ENCODE assay signal across 19 cellular contexts in the genomic region with DNA sequence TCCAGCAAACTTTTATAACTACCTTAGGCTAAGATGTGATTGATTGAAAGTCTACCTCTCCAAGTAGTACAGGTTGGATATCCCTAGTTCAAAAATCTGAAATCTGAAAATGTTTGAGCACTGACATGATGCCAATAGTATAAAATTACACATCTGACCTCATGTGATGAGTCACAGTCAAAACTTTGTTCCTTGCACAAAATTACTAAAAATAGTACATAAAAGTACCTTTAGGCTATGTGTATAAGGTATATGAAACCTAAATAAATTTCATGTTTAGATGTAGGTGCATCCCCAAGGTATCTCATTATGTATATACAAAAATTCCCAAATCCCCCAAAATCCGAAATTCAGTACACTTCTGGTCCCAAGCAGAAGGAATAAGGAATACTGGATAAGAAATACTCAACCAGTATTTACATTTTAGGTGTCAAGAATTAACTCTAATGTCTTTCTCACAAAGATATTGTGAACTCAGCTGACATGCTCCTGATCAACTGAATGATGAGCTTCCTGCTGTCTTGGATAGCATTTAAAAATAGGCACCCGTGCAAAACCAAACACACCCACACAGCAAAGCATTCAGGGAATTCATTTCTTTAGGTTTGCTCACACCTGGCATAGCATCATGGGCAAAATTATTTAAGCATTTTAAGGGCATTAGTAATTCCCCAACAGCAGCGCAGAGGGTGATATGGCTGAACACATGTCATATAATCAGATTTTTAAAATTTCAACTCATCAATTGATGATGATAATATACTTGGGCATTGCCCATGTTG.
"Had no signal": no experiment of that assay in that cellular context is flagged by ENCODE, and none has a peak within 500 bp of the region (broad histone marks: within the 10 kb centered on the region; RNA-seq: fewer than 3 reads in every experiment).

No MANE protein-coding gene starts in this region.

- H3K27ac Mint-ChIP-seq: activated naive CD4-positive, alpha-beta T cell treated with anti-CD3 and anti-CD28 coated beads, Interleukin-2, amount 50 U/mL, for 72 hours; activated T-cell treated with anti-CD3 and anti-CD28 coated beads, Interleukin-2, amount 50 U/mL, for 24 hours; memory B cell; natural killer cell; progenitor cell of endocrine pancreas had no signal

- H3K4me3 Mint-ChIP-seq: activated T-cell treated with anti-CD3 and anti-CD28 coated beads, Interleukin-2, amount 50 U/mL, for 24 hours; memory B cell; natural killer cell had no signal

- H3K4me3 ChIP-seq: esophagus squamous epithelium, gastrocnemius medialis, heart right ventricle, left lung, suprapubic skin, upper lobe of left lung had no signal

- H3K36me3 ChIP-seq: esophagus squamous epithelium, gastrocnemius medialis, heart right ventricle, left lung, suprapubic skin, upper lobe of left lung had no signal

- H3K9me3 ChIP-seq: esophagus squamous epithelium, gastrocnemius medialis, heart right ventricle, left lung, suprapubic skin, upper lobe of left lung had no signal

- H3K9me3 Mint-ChIP-seq: activated T-cell treated with anti-CD3 and anti-CD28 coated beads, Interleukin-2, amount 50 U/mL, for 24 hours; memory B cell; natural killer cell had no signal

- DNase-seq: activated CD4-positive, alpha-beta T cell treated with anti-CD3 and anti-CD28 coated beads, Interleukin-2, amount 50 U/mL, for 1 hour; activated CD4-positive, CD25-positive, alpha-beta regulatory T cell; activated effector memory CD4-positive, alpha-beta T cell treated with Interleukin-2 at 50 U/mL for 16 hours; activated T-cell treated with anti-CD3 and anti-CD28 coated beads, Interleukin-2, amount 50 U/mL, for 24 hours; esophagus squamous epithelium; gastrocnemius medialis; heart right ventricle; islet precursor cell; left lung; natural killer cell; nucleus accumbens; right cardiac atrium; stimulated activated naive CD8-positive, alpha-beta T cell treated with anti-CD3 and anti-CD28 coated beads, Interleukin-15, Interleukin-2, amounts not matched to agents 100 U/mL and 50 U/mL, for 24 hours; T-helper 2 cell; upper lobe of left lung had no signal

- H3K27ac ChIP-seq: esophagus squamous epithelium, gastrocnemius medialis, heart right ventricle, left lung, suprapubic skin, upper lobe of left lung had no signal

- H3K36me3 Mint-ChIP-seq: activated naive CD4-positive, alpha-beta T cell treated with anti-CD3 and anti-CD28 coated beads, Interleukin-2, amount 50 U/mL, for 72 hours; memory B cell; natural killer cell had no signal

- H3K4me1 Mint-ChIP-seq: memory B cell had no signal

- H3K27me3 ChIP-seq: gastrocnemius medialis, left lung, suprapubic skin, upper lobe of left lung had no signal

- H3K4me1 ChIP-seq: esophagus squamous epithelium, gastrocnemius medialis, heart right ventricle, left lung, suprapubic skin, upper lobe of left lung had no signal
